Comparison of ENCODE assay signal across 1 cellular context in genomic region chr20:17315491-17316231, GRCh38.
TF ChIP-seq lines count a peak whose summit lies in the region.

No MANE protein-coding gene starts in this region.

TF ChIP-seq in HepG2, 621 proteins besides CTCF, POLR2A, EP300 and RAD21 (continued from another document):
- TF ChIP-seq, protein P1, sequence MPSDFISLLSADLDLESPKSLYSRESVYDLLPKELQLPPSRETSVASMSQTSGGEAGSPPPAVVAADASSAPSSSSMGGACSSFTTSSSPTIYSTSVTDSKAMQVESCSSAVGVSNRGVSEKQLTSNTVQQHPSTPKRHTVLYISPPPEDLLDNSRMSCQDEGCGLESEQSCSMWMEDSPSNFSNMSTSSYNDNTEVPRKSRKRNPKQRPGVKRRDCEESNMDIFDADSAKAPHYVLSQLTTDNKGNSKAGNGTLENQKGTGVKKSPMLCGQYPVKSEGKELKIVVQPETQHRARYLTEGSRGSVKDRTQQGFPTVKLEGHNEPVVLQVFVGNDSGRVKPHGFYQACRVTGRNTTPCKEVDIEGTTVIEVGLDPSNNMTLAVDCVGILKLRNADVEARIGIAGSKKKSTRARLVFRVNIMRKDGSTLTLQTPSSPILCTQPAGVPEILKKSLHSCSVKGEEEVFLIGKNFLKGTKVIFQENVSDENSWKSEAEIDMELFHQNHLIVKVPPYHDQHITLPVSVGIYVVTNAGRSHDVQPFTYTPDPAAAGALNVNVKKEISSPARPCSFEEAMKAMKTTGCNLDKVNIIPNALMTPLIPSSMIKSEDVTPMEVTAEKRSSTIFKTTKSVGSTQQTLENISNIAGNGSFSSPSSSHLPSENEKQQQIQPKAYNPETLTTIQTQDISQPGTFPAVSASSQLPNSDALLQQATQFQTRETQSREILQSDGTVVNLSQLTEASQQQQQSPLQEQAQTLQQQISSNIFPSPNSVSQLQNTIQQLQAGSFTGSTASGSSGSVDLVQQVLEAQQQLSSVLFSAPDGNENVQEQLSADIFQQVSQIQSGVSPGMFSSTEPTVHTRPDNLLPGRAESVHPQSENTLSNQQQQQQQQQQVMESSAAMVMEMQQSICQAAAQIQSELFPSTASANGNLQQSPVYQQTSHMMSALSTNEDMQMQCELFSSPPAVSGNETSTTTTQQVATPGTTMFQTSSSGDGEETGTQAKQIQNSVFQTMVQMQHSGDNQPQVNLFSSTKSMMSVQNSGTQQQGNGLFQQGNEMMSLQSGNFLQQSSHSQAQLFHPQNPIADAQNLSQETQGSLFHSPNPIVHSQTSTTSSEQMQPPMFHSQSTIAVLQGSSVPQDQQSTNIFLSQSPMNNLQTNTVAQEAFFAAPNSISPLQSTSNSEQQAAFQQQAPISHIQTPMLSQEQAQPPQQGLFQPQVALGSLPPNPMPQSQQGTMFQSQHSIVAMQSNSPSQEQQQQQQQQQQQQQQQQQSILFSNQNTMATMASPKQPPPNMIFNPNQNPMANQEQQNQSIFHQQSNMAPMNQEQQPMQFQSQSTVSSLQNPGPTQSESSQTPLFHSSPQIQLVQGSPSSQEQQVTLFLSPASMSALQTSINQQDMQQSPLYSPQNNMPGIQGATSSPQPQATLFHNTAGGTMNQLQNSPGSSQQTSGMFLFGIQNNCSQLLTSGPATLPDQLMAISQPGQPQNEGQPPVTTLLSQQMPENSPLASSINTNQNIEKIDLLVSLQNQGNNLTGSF (CRISPR knock-in tag; IDR thresholded peaks at IDR 0.05) = no peak
- TF ChIP-seq POLR2AphosphoS5 (IDR thresholded peaks at IDR 0.05; ENCODE audit: low read depth, low read length) (no peak), ZNF652 (CRISPR knock-in tag; IDR thresholded peaks at IDR 0.05; ENCODE audit: borderline replicate concordance, low read depth) (no peak), SIN3A (IDR thresholded peaks at IDR 0.05; ENCODE audit: borderline replicate concordance, low read depth, low read length) (no peak), ZNF251 (CRISPR knock-in tag; IDR thresholded peaks at IDR 0.05) (no peak), DR1 (CRISPR knock-in tag; IDR thresholded peaks at IDR 0.05) (no peak), SRF (IDR thresholded peaks at IDR 0.05; ENCODE audit: low read depth, low read length) (no peak)
